ENCODE assay signal across 8 cellular contexts in the genomic region with DNA sequence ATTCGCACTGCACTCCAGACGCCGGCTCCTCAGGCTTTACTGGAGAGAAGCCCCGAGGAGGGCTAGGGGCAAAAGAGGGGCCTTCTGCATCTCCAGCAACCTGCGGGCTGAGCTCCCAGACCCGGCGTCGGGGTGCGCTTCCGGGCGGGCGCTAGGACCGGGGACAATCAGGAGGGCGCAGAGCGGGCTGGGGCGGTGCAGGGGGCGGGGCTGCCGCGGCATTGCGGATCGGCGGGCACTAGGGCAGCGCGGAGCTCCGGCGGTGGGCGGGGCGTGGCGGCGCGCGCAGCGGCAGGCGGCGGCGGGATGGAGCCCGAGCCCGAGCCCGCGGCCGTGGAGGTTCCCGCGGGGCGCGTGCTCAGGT. TPM values are rescaled to one million over a fixed set of nuclear protein-coding genes. Genes with fewer than 3 reads are reported as not detected.
DNase-seq lines count a peak whose midpoint lies in the region; ATAC-seq, FAIRE-seq and TF ChIP-seq lines count a peak whose summit lies in the region.

TSS of gene TSEN54 (plus strand) at position 274 of the 364 bp plus-strand sequence. CDS start at position 307, 33 bp downstream.

- no peaks in the 10 kb centered on the region for H3K27me3 Mint-ChIP-seq in central memory CD8-positive, alpha-beta T cell

- no peaks in the 10 kb centered on the region for H3K9me3 Mint-ChIP-seq in central memory CD8-positive, alpha-beta T cell

- peak within 1 kb of the TSS; percentile 95 for H3K27ac Mint-ChIP-seq in central memory CD8-positive, alpha-beta T cell (ENCODE audit: low read depth)

- H3K27me3 ChIP-seq in keratinocyte (ENCODE audit: control insufficient read depth, extremely low read depth, insufficient read depth, low read length): no peaks in the 10 kb centered on the region

- no peak for DNase-seq in AG04449 (ENCODE audit: low read depth, low spot score)
- peak; percentile 89 for DNase-seq in NCI-H460 (ENCODE audit: extremely low read depth, low read depth)
- peak; percentile 98 for DNase-seq in activated CD4-positive, CD25-positive, alpha-beta regulatory T cell treated with anti-CD3 and anti-CD28 coated beads, Interleukin-2, amount 50 U/mL, for 72 hours
- DNase-seq in central memory CD8-positive, alpha-beta T cell (ENCODE audit: low spot score in 2 of 2): peak; percentile 90 to 94
- no peak for DNase-seq in keratinocyte (ENCODE audit: low read depth, low spot score)
- peak; percentile 90 to 97 for DNase-seq in stimulated activated CD4-positive, alpha-beta T cell treated with anti-CD3 and anti-CD28 coated beads, Interleukin-15, amount 100 ng/mL, for 1 hour (ENCODE audit: low read depth in 1 of 2, low spot score in 1 of 2)

- peak within 1 kb of the TSS; percentile 80 for H3K4me3 Mint-ChIP-seq in central memory CD8-positive, alpha-beta T cell

- H3K36me3 Mint-ChIP-seq in central memory CD8-positive, alpha-beta T cell (ENCODE audit: insufficient read depth): peaks cover 18% of the 10 kb centered on the region

- TF ChIP-seq CTCF in AG04449 (IDR thresholded peaks at IDR 0.05; ENCODE audit: insufficient read depth, low read length, missing control alignments) (no peak), keratinocyte (optimal IDR thresholded peaks at IDR 0.05 in 1 of 3, IDR thresholded peaks at IDR 0.05 in 1 of 3, conservative IDR thresholded peaks at IDR 0.05 in 1 of 3; ENCODE audit: extremely low read depth in 1 of 3, insufficient read depth in 2 of 3, low read length in 3 of 3) (peak in 1 of 3 experiments; percentile 25)

- TF ChIP-seq POLR2A in GM18951 (IDR thresholded peaks at IDR 0.05; ENCODE audit: extremely low read depth, insufficient read depth, insufficient read length): peak; percentile 62

- H3K4me2 ChIP-seq in keratinocyte (ENCODE audit: control insufficient read depth, extremely low read depth, insufficient read depth, low read depth, low read length): peak within 1 kb of the TSS; percentile 96

- peaks cover 23% of the 10 kb centered on the region for H3K79me2 ChIP-seq in keratinocyte (ENCODE audit: control insufficient read depth, insufficient read depth, low read length)

- ATAC-seq in HG03196 (IDR thresholded peaks at IDR 0.05; ENCODE audit: unreplicated experiment): peak; percentile 68
- ATAC-seq in central memory CD8-positive, alpha-beta T cell (replicated peaks; ENCODE audit: extremely low read depth, poor library complexity, severe bottlenecking): peak; percentile 82

- peak within 1 kb of the TSS; percentile 29 for H3K27ac ChIP-seq in keratinocyte (ENCODE audit: control insufficient read depth, insufficient read depth, low read length)

- H3K9me3 ChIP-seq in keratinocyte (ENCODE audit: control insufficient read depth, low read depth, low read length): no peaks in the 10 kb centered on the region

- FAIRE-seq in keratinocyte (lab: Jason Lieb, UNC): no peak

- peaks cover 22% of the 10 kb centered on the region for H3K4me1 ChIP-seq in keratinocyte (ENCODE audit: control insufficient read depth, extremely low read depth, insufficient read depth, low read length)

- in situ Hi-C loops in GM18951 (cut with MboI; ENCODE audit: low sequenced_read_pairs, unreplicated experiment): no loop called here

- H3K9ac ChIP-seq in keratinocyte (ENCODE audit: control insufficient read depth, extremely low read depth, insufficient read depth, low read length): peak within 1 kb of the TSS; percentile 76

- peak within 1 kb of the TSS; percentile 80 for H3K4me3 ChIP-seq in AG04449 (ENCODE audit: low read depth, low read length)
- peak within 1 kb of the TSS; percentile 80 to 85 (median 81) for H3K4me3 ChIP-seq in keratinocyte (ENCODE audit: control insufficient read depth in 2 of 3, extremely low read depth in 1 of 3, insufficient read depth in 2 of 3, low read depth in 1 of 3, low read length in 3 of 3)

- POLR2A ChIA-PET in AG04449 (lab: Yijun Ruan, JAX): interaction anchor here (0.6 to 2.2 kb wide), 11 partner anchors 9 to 516 kb away, joined by 3 to 9 read pairs (median 4); partner anchors contain the start of genes LLGL2, RECQL5, SAP30BP and TMEM94

- peaks cover 19% of the 10 kb centered on the region for H3K4me1 Mint-ChIP-seq in central memory CD8-positive, alpha-beta T cell

- CTCF ChIA-PET in AG04449 (lab: Yijun Ruan, JAX): interaction anchor here (0.5 to 3.1 kb wide), 35 partner anchors 8 to 481 kb away, joined by 3 to 57 read pairs (median 3); partner anchors contain the start of genes LLGL2, MIF4GD, SMIM5 and TMEM94

- peak within 1 kb of the TSS; percentile 98 for H2AFZ ChIP-seq in keratinocyte (ENCODE audit: control insufficient read depth, low read length)

- peaks cover 8 to 21% of the 10 kb centered on the region in 2 experiments for H3K36me3 ChIP-seq in keratinocyte (ENCODE audit: control insufficient read depth in 2 of 2, extremely low read depth in 1 of 2, insufficient read depth in 2 of 2, low read length in 2 of 2)

- peaks cover 11% of the 10 kb centered on the region for H4K20me1 ChIP-seq in keratinocyte (ENCODE audit: control insufficient read depth, extremely low read depth, insufficient read depth, low read length)

- peaks cover 7% of the 10 kb centered on the region for H3K9me1 ChIP-seq in keratinocyte (ENCODE audit: control insufficient read depth, extremely low read depth, insufficient read depth, low read length)

- dilution Hi-C loops in keratinocyte (cut with MboI; ENCODE audit: extremely low pct_ligation_motif_present, low sequenced_read_pairs): no loop called here

RNA-seq across cellular contexts. Expression of gene TSEN54, which starts in this region (rescaled TPM):
- 17.3 and 27.2 TPM in 2 replicates for total RNA-seq in NCI-H460 (2014; rRNA removed; shearing (Covaris generic))
- 95.3 and 118 TPM in 2 replicates for polyA plus RNA-seq in NCI-H460 (2014; cell fraction: nucleus; rRNA removed)
- polyA plus RNA-seq in keratinocyte: 18.4 to 29.7 TPM (median 24.1 TPM) in 3 replicates
- polyA plus RNA-seq in keratinocyte (2011; ENCODE audit: low read depth): 10.7 TPM
- 11.6 and 14.6 TPM in 2 replicates for polyA plus RNA-seq in keratinocyte (2011; cell fraction: cytosol; rRNA removed)
- 40.1 and 42.8 TPM in 2 replicates for polyA plus RNA-seq in keratinocyte (2011; cell fraction: nucleus; rRNA removed)
- polyA plus RNA-seq in keratinocyte (2012; ENCODE audit: low replicate concordance): 17.1 and 33.5 TPM in 2 replicates
- polyA minus RNA-seq in keratinocyte: 20.7 to 30.3 TPM (median 30.3 TPM) in 3 replicates
- 24.0 TPM for polyA minus RNA-seq in keratinocyte (2011; cell fraction: cytosol; rRNA and poly(A)+ RNA removed)
- polyA minus RNA-seq in keratinocyte (2011; cell fraction: nucleus; rRNA and poly(A)+ RNA removed): 7.8 and 9.7 TPM in 2 replicates

Comparison
In these comparisons a context has a peak if more than half of its experiments do, and no peak if none do; other contexts are left out.
1. DNase-seq: peak in NCI-H460 (single experiment), activated CD4-positive, CD25-positive, alpha-beta regulatory T cell treated with anti-CD3 and anti-CD28 coated beads, Interleukin-2, amount 50 U/mL, for 72 hours (single experiment), central memory CD8-positive, alpha-beta T cell (2 of 2) and stimulated activated CD4-positive, alpha-beta T cell treated with anti-CD3 and anti-CD28 coated beads, Interleukin-15, amount 100 ng/mL, for 1 hour (2 of 2); none in AG04449 (single experiment) and keratinocyte (single experiment).